ENCODE assay signal across 1 cellular context in the genomic region with DNA sequence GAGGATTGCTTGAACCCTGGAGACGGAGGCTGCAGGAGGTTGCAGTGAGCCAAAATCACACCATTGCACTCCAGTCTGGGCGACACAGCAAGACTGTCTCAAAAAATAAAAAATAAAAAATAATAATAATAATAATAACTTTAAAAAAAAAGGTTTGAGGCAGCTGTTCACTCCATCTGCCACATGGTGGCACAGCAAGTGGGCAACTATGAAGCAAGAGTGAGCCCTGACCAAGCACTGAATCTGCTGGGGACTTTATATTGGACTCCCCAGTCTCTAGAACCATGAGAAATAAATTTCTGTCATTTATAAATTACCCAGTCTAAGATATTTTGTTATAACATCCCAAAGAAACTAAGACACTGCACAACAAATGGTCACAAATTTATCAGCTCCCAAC.
TF ChIP-seq lines count a peak whose summit lies in the region.

No MANE protein-coding gene starts in this region.

TF ChIP-seq in GM23338, 12 proteins besides CTCF, POLR2A, EP300 and RAD21:
- TF ChIP-seq, protein P1, sequence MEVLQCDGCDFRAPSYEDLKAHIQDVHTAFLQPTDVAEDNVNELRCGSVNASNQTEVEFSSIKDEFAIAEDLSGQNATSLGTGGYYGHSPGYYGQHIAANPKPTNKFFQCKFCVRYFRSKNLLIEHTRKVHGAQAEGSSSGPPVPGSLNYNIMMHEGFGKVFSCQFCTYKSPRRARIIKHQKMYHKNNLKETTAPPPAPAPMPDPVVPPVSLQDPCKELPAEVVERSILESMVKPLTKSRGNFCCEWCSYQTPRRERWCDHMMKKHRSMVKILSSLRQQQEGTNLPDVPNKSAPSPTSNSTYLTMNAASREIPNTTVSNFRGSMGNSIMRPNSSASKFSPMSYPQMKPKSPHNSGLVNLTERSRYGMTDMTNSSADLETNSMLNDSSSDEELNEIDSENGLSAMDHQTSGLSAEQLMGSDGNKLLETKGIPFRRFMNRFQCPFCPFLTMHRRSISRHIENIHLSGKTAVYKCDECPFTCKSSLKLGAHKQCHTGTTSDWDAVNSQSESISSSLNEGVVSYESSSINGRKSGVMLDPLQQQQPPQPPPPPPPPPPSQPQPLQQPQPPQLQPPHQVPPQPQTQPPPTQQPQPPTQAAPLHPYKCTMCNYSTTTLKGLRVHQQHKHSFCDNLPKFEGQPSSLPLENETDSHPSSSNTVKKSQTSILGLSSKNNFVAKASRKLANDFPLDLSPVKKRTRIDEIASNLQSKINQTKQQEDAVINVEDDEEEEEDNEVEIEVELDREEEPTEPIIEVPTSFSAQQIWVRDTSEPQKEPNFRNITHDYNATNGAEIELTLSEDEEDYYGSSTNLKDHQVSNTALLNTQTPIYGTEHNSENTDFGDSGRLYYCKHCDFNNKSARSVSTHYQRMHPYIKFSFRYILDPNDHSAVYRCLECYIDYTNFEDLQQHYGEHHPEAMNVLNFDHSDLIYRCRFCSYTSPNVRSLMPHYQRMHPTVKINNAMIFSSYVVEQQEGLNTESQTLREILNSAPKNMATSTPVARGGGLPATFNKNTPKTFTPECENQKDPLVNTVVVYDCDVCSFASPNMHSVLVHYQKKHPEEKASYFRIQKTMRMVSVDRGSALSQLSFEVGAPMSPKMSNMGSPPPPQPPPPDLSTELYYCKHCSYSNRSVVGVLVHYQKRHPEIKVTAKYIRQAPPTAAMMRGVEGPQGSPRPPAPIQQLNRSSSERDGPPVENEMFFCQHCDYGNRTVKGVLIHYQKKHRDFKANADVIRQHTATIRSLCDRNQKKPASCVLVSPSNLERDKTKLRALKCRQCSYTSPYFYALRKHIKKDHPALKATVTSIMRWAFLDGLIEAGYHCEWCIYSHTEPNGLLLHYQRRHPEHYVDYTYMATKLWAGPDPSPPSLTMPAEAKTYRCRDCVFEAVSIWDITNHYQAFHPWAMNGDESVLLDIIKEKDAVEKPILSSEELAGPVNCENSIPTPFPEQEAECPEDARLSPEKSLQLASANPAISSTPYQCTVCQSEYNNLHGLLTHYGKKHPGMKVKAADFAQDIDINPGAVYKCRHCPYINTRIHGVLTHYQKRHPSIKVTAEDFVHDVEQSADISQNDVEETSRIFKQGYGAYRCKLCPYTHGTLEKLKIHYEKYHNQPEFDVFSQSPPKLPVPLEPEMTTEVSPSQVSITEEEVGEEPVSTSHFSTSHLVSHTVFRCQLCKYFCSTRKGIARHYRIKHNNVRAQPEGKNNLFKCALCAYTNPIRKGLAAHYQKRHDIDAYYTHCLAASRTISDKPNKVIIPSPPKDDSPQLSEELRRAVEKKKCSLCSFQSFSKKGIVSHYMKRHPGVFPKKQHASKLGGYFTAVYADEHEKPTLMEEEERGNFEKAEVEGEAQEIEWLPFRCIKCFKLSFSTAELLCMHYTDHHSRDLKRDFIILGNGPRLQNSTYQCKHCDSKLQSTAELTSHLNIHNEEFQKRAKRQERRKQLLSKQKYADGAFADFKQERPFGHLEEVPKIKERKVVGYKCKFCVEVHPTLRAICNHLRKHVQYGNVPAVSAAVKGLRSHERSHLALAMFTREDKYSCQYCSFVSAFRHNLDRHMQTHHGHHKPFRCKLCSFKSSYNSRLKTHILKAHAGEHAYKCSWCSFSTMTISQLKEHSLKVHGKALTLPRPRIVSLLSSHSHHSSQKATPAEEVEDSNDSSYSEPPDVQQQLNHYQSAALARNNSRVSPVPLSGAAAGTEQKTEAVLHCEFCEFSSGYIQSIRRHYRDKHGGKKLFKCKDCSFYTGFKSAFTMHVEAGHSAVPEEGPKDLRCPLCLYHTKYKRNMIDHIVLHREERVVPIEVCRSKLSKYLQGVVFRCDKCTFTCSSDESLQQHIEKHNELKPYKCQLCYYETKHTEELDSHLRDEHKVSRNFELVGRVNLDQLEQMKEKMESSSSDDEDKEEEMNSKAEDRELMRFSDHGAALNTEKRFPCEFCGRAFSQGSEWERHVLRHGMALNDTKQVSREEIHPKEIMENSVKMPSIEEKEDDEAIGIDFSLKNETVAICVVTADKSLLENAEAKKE (CRISPR knock-in tag; IDR thresholded peaks at IDR 0.05) = no peak
